Comparison of ENCODE assay signal across 6 cellular contexts in genomic region chr3:23872330-23872729, GRCh38.
"Had no signal": no experiment of that assay in that cellular context is flagged by ENCODE, and none has a peak within 500 bp of the region (broad histone marks: within the 10 kb centered on the region; RNA-seq: fewer than 3 reads in every experiment).

No MANE protein-coding gene starts in this region.

- H3K9ac ChIP-seq: KMS-11 had no signal

- H3K4me2 ChIP-seq: KMS-11 had no signal

- DNase-seq: IMR-90, KBM-7, KG1 had no signal

- FAIRE-seq: HTR-8/SVneo had no signal

- H3K27ac ChIP-seq: HL-60, KMS-11 had no signal
